10 cellular contexts compared by ENCODE assay signal in the genomic region with DNA sequence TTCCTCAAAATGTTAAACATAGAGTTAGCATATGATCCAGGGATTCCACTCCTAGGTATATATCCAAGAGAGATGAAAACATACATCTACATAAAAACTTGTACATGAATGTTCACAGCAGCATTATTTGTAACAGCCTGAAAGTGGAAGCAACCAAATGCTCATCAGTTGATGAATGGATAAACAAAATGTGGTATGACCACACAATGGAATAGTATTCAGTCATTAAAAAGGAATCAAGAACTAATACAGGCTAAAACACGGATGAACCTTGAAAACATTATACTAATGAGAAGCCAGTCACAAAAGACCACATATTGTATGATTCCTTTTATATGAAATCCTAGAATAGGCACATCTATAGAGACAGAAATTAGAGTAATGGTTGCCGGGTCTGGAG. TPM values are rescaled to one million over a fixed set of nuclear protein-coding genes. Genes with fewer than 3 reads are reported as not detected.
"Had no signal": no experiment of that assay in that cellular context is flagged by ENCODE, and none has a peak within 500 bp of the region (broad histone marks: within the 10 kb centered on the region; RNA-seq: fewer than 3 reads in every experiment).

No MANE protein-coding gene starts in this region.

- H2AFZ ChIP-seq: GM23248 had no signal

- H3K27ac ChIP-seq: GM23248, HL-60 had no signal

- FAIRE-seq: H54, HepG2 had no signal

- H3K9ac ChIP-seq: GM23248 had no signal

- H3K4me3 ChIP-seq: GM23248 had no signal

- DNase-seq: GM23248, GOT3, H9, HCEC 1CT, HFFc6, KG1 had no signal

RNA-seq across cellular contexts. Expression of a gene that starts 42.7 kb away (rescaled TPM):
- polyA plus RNA-seq: IgD-negative memory B cell had no signal
